ENCODE assay signal across 21 cellular contexts in the genomic region with DNA sequence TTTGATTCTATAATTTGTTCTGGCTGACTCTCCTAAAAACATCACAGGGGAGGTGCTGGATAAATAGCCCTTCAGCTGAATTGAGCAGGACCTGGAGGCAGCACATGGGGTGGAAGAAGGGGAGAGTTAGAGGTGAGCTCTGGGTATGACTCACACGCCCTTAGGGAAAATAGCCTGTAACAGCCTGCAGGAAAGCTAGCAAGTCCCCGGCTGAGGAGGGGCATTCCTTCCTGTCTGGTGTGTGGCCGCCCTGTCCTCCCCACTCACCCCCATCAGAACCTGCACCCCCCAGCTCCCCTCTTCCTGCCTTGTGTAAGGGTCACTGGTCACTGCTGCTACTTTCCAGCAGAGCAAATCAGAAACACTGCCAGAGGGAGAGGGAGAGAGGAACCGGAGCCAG.
DNase-seq lines count a peak whose midpoint lies in the region; ATAC-seq and TF ChIP-seq lines count a peak whose summit lies in the region.
"Had no signal": no experiment of that assay in that cellular context is flagged by ENCODE, and none has a peak within 500 bp of the region (broad histone marks: within the 10 kb centered on the region; RNA-seq: fewer than 3 reads in every experiment).

No MANE protein-coding gene starts in this region.

- H3K4me1 Mint-ChIP-seq in nephron = peaks cover 57% of the 10 kb centered on the region
- peaks cover 0 to under 1% (median 0%) of the 10 kb centered on the region in 7 donors for H3K4me1 Mint-ChIP-seq in naive thymus-derived CD4-positive, alpha-beta T cell
- H3K4me1 Mint-ChIP-seq: activated naive CD4-positive, alpha-beta T cell treated with anti-CD3 and anti-CD28 coated beads, Interleukin-2, amount 10 ng/mL, durations not matched to agents 7 days and 5 days; GM23338; stimulated activated naive B cell treated with anti-CD40 and anti-IgM and Interleukin-4, amounts not matched to agents 10 μg/mL and 1 μg/mL and 100 μg/mL, for 72 hours had no signal

- POLR2A ChIA-PET in Panc1 (lab: Charles Lee) = no interaction called here
- POLR2A ChIA-PET in naive thymus-derived CD4-positive, alpha-beta T cell (lab: Charles Lee) = no interaction called here

- peaks cover 6% of the 10 kb centered on the region for H3K9me3 Mint-ChIP-seq in nephron
- peaks cover 0 to 9% (median 2%) of the 10 kb centered on the region in 11 donors for H3K9me3 Mint-ChIP-seq in naive thymus-derived CD4-positive, alpha-beta T cell
- H3K9me3 Mint-ChIP-seq: activated naive CD4-positive, alpha-beta T cell treated with anti-CD3 and anti-CD28 coated beads, Interleukin-2, amount 10 ng/mL, durations not matched to agents 7 days and 5 days; T-helper 1 cell treated with Interleukin-12 subunit alpha and Interleukin-12 subunit beta and Interleukin-4 antibody, amounts not matched to agents 30 μg/mL and 1 μg/mL, for 36 hours had no signal

- no peak for TF ChIP-seq CTCF in Panc1 (IDR thresholded peaks at IDR 0.05)
- TF ChIP-seq CTCF in nephron (IDR thresholded peaks at IDR 0.05; ENCODE audit: unreplicated experiment in 3 of 3) = no peak

- no peaks in the 10 kb centered on the region for H3K4me1 ChIP-seq in Panc1 (ENCODE audit: control insufficient read depth, insufficient read depth, low read length)
- H3K4me1 ChIP-seq in effector memory CD4-positive, alpha-beta T cell (ENCODE audit: control insufficient read depth, insufficient read depth, low read length, poor library complexity, severe bottlenecking) = no peaks in the 10 kb centered on the region
- H3K4me1 ChIP-seq in naive thymus-derived CD4-positive, alpha-beta T cell (ENCODE audit: control insufficient read depth in 2 of 2, insufficient read depth in 2 of 2, low read length in 2 of 2) = no peaks in the 10 kb centered on the region

- peak overlapping the region; percentile 90 to 99 (median 97) for H3K27ac Mint-ChIP-seq in nephron
- H3K27ac Mint-ChIP-seq in naive thymus-derived CD4-positive, alpha-beta T cell = no peak overlapping the region
- H3K27ac Mint-ChIP-seq: activated naive CD4-positive, alpha-beta T cell treated with anti-CD3 and anti-CD28 coated beads, Interleukin-2, amount 10 ng/mL, durations not matched to agents 7 days and 5 days; GM23338; stimulated activated naive B cell treated with anti-CD40 and anti-IgM and Interleukin-4, amounts not matched to agents 10 μg/mL and 1 μg/mL and 100 μg/mL, for 72 hours; T-helper 1 cell treated with Interleukin-12 subunit alpha and Interleukin-12 subunit beta and Interleukin-4 antibody, amounts not matched to agents 30 μg/mL and 1 μg/mL, for 36 hours had no signal

- peak overlapping the region in 1 of 3 experiments; percentile 26 for H3K4me3 Mint-ChIP-seq in nephron
- H3K4me3 Mint-ChIP-seq in naive thymus-derived CD4-positive, alpha-beta T cell = no peak overlapping the region
- H3K4me3 Mint-ChIP-seq: activated naive CD4-positive, alpha-beta T cell treated with anti-CD3 and anti-CD28 coated beads, Interleukin-2, amount 10 ng/mL, durations not matched to agents 7 days and 5 days; GM23338; stimulated activated naive B cell treated with anti-CD40 and anti-IgM and Interleukin-4, amounts not matched to agents 10 μg/mL and 1 μg/mL and 100 μg/mL, for 72 hours; T-helper 1 cell treated with Interleukin-12 subunit alpha and Interleukin-12 subunit beta and Interleukin-4 antibody, amounts not matched to agents 30 μg/mL and 1 μg/mL, for 36 hours had no signal

- H3K27ac ChIP-seq in Panc1 (ENCODE audit: low read length) = no peak overlapping the region
- H3K27ac ChIP-seq in effector memory CD4-positive, alpha-beta T cell (ENCODE audit: insufficient read depth, low read length, poor library complexity, severe bottlenecking) = no peak overlapping the region
- H3K27ac ChIP-seq in naive thymus-derived CD4-positive, alpha-beta T cell (ENCODE audit: low read depth, low read length) = no peak overlapping the region
- H3K27ac ChIP-seq: esophagus squamous epithelium, neutrophil had no signal

- H3K36me3 ChIP-seq in Panc1 (ENCODE audit: control insufficient read depth, insufficient read depth, low read length) = no peaks in the 10 kb centered on the region
- no peaks in the 10 kb centered on the region for H3K36me3 ChIP-seq in effector memory CD4-positive, alpha-beta T cell (ENCODE audit: control insufficient read depth, insufficient read depth, low read length)
- H3K36me3 ChIP-seq in naive thymus-derived CD4-positive, alpha-beta T cell (ENCODE audit: control insufficient read depth in 2 of 3, insufficient read depth in 3 of 3, low read length in 3 of 3) = no peaks in the 10 kb centered on the region
- H3K36me3 ChIP-seq: esophagus squamous epithelium, neutrophil had no signal

- H3K4me3 ChIP-seq in Panc1 (ENCODE audit: low read depth in 2 of 2, low read length in 2 of 2) = no peak overlapping the region
- H3K4me3 ChIP-seq in effector memory CD4-positive, alpha-beta T cell (ENCODE audit: insufficient read depth, low read depth, low read length, poor library complexity, severe bottlenecking) = no peak overlapping the region
- no peak overlapping the region for H3K4me3 ChIP-seq in naive thymus-derived CD4-positive, alpha-beta T cell (ENCODE audit: low read length)
- H3K4me3 ChIP-seq: esophagus squamous epithelium, GM23338, lung had no signal

- no peaks in the 10 kb centered on the region for H3K27me3 ChIP-seq in Panc1 (ENCODE audit: control insufficient read depth, insufficient read depth, low read length)
- H3K27me3 ChIP-seq in effector memory CD4-positive, alpha-beta T cell (replicated peaks; ENCODE audit: control insufficient read depth, insufficient read depth, low read length, poor library complexity, severe bottlenecking) = no peaks in the 10 kb centered on the region
- no peaks in the 10 kb centered on the region for H3K27me3 ChIP-seq in naive thymus-derived CD4-positive, alpha-beta T cell (ENCODE audit: control insufficient read depth in 2 of 2, insufficient read depth in 2 of 2, low read length in 2 of 2)
- H3K27me3 ChIP-seq: neutrophil had no signal

- H3K36me3 Mint-ChIP-seq in nephron (ENCODE audit: low read depth) = peaks cover 6% of the 10 kb centered on the region
- H3K36me3 Mint-ChIP-seq in naive thymus-derived CD4-positive, alpha-beta T cell = peaks cover 0 to 7% (median 0%) of the 10 kb centered on the region in 5 donors
- H3K36me3 Mint-ChIP-seq: activated naive CD4-positive, alpha-beta T cell treated with anti-CD3 and anti-CD28 coated beads, Interleukin-2, amount 10 ng/mL, durations not matched to agents 7 days and 5 days had no signal

- intact Hi-C loops in Panc1 (cut with micrococcal nuclease; ENCODE audit: unreplicated experiment) = no loop called here
- intact Hi-C loops in naive thymus-derived CD4-positive, alpha-beta T cell (cut with micrococcal nuclease) = no loop called here

- DNase-seq in ELF-1 (ENCODE audit: low read depth, low spot score) (peak; percentile 84), Panc1 (ENCODE audit: low read depth, low spot score) (no peak), dermis blood vessel endothelial cell (peak; percentile 35)
- DNase-seq in effector memory CD4-positive, alpha-beta T cell = no peak
- no peak for DNase-seq in stimulated activated CD4-positive, alpha-beta T cell treated with anti-CD3 and anti-CD28 coated beads, Interleukin-15, amount 100 ng/mL, for 24 hours
- no peak for DNase-seq in naive thymus-derived CD4-positive, alpha-beta T cell
- DNase-seq: activated CD4-positive, CD25-positive, alpha-beta regulatory T cell treated with anti-CD3 and anti-CD28 coated beads, Interleukin-2, amount 50 U/mL, for 72 hours; activated CD8-positive, alpha-beta memory T cell treated with anti-CD3 and anti-CD28 coated beads, Interleukin-2, amount 50 U/mL, for 48 hours; activated naive CD4-positive, alpha-beta T cell treated with anti-CD3 and anti-CD28 coated beads, Interleukin-2, amount 10 ng/mL, durations not matched to agents 7 days and 5 days; Caco-2; cerebellar nuclear complex; esophagus squamous epithelium; KG1; NCI-H510A treated with DMSO at 0.1 percent for 48 hours; stimulated activated naive B cell treated with anti-CD40 and anti-IgM and Interleukin-4, amounts not matched to agents 10 μg/mL and 1 μg/mL and 100 μg/mL, for 72 hours had no signal

- ATAC-seq in Panc1 = peak; percentile 62; the same call in 1 of the 2 replicates
- ATAC-seq in GM18511 (IDR thresholded peaks at IDR 0.05; ENCODE audit: unreplicated experiment) = no peak
- ATAC-seq in naive thymus-derived CD4-positive, alpha-beta T cell = no peak
- ATAC-seq: GM23338; stimulated activated naive B cell treated with anti-CD40 and anti-IgM and Interleukin-4, amounts not matched to agents 10 μg/mL and 1 μg/mL and 100 μg/mL, for 72 hours had no signal

- in situ Hi-C loops in Panc1 (cut with HindIII; ENCODE audit: low pct_unique_long_range_greater_than_20kb, low sequenced_read_pairs) = no loop called here

- BruUV-seq in Panc1 (replicated peaks; lab: Mats Ljungman, UMichigan) = no TSS peak

- peaks cover 68% of the 10 kb centered on the region for H3K27me3 Mint-ChIP-seq in nephron (ENCODE audit: low read depth)
- H3K27me3 Mint-ChIP-seq in naive thymus-derived CD4-positive, alpha-beta T cell = no peaks in the 10 kb centered on the region
- H3K27me3 Mint-ChIP-seq: activated naive CD4-positive, alpha-beta T cell treated with anti-CD3 and anti-CD28 coated beads, Interleukin-2, amount 10 ng/mL, durations not matched to agents 7 days and 5 days; stimulated activated naive B cell treated with anti-CD40 and anti-IgM and Interleukin-4, amounts not matched to agents 10 μg/mL and 1 μg/mL and 100 μg/mL, for 72 hours had no signal

- no peaks in the 10 kb centered on the region for H3K9me3 ChIP-seq in Panc1 (ENCODE audit: control insufficient read depth, insufficient read depth, low read depth, low read length)
- H3K9me3 ChIP-seq in effector memory CD4-positive, alpha-beta T cell (ENCODE audit: control insufficient read depth, low read length) = no peaks in the 10 kb centered on the region
- H3K9me3 ChIP-seq in naive thymus-derived CD4-positive, alpha-beta T cell (ENCODE audit: control insufficient read depth in 2 of 3, low read length in 3 of 3) = peaks cover 0 to 7% (median 0%) of the 10 kb centered on the region in 3 experiments
- H3K9me3 ChIP-seq: Caco-2, esophagus squamous epithelium, neutrophil had no signal

- CTCF ChIA-PET in Panc1 (lab: Charles Lee) = interaction anchor here (0.7 kb wide), 1 partner anchor 53 kb away, joined by 4 read pairs; no protein-coding TSS in a partner anchor
- CTCF ChIA-PET in naive thymus-derived CD4-positive, alpha-beta T cell (lab: Charles Lee) = no interaction called here

Comparison
In these comparisons a context has a peak if more than half of its experiments do, and no peak if none do; other contexts are left out.
1. DNase-seq: peak in ELF-1 (single experiment) and dermis blood vessel endothelial cell (single experiment); none in Panc1 (single experiment), effector memory CD4-positive, alpha-beta T cell (0 of 3), stimulated activated CD4-positive, alpha-beta T cell treated with anti-CD3 and anti-CD28 coated beads, Interleukin-15, amount 100 ng/mL, for 24 hours (single experiment) and naive thymus-derived CD4-positive, alpha-beta T cell (0 of 9).
2. H3K27ac Mint-ChIP-seq: peak in nephron (3 of 3); none in naive thymus-derived CD4-positive, alpha-beta T cell (0 of 9).